26 cellular contexts compared by ENCODE assay signal in genomic region chr7:158120751-158121150, GRCh38.
A peak's percentile ranks its signal among the peaks of the same experiment; 100 is the strongest.
DNase-seq lines count a peak whose midpoint lies in the region; ATAC-seq and TF ChIP-seq lines count a peak whose summit lies in the region.
"Had no signal": no experiment of that assay in that cellular context is flagged by ENCODE, and none has a peak within 500 bp of the region (broad histone marks: within the 10 kb centered on the region; RNA-seq: fewer than 3 reads in every experiment).

No MANE protein-coding gene starts in this region.

- POLR2A ChIA-PET in activated naive CD8-positive, alpha-beta T cell treated with anti-CD3 and anti-CD28 coated beads, Interleukin-2, amount 10 ng/mL, durations not matched to agents 7 days and 5 days (lab: Charles Lee): no interaction called here

- no peak overlapping the region for H3K27ac Mint-ChIP-seq in activated naive CD8-positive, alpha-beta T cell treated with anti-CD3 and anti-CD28 coated beads, Interleukin-2, amount 10 ng/mL, durations not matched to agents 7 days and 5 days
- no peak overlapping the region for H3K27ac Mint-ChIP-seq in activated naive CD8-positive, alpha-beta T cell treated with anti-CD3 and anti-CD28 coated beads for 36 hours
- H3K27ac Mint-ChIP-seq: CD4-positive, alpha-beta memory T cell had no signal

- H3K4me3 Mint-ChIP-seq in activated naive CD8-positive, alpha-beta T cell treated with anti-CD3 and anti-CD28 coated beads, Interleukin-2, amount 10 ng/mL, durations not matched to agents 7 days and 5 days: no peak overlapping the region
- no peak overlapping the region for H3K4me3 Mint-ChIP-seq in activated naive CD8-positive, alpha-beta T cell treated with anti-CD3 and anti-CD28 coated beads for 36 hours
- H3K4me3 Mint-ChIP-seq: CD4-positive, alpha-beta memory T cell had no signal

- H3K36me3 ChIP-seq in left ventricle myocardium inferior (no peaks in the 10 kb centered on the region), upper lobe of right lung (no peaks in the 10 kb centered on the region)
- H3K36me3 ChIP-seq: BLaER1 treated with 17β-estradiol and CSF1 and Interleukin-3, amounts not matched to agents 10 nM and 100 nM; SJCRH30 had no signal

- H3K9me3 ChIP-seq in left ventricle myocardium inferior (replicated peaks): peaks cover 52% of the 10 kb centered on the region
- peaks cover 27% of the 10 kb centered on the region for H3K9me3 ChIP-seq in upper lobe of right lung

- no peak overlapping the region for H3K4me3 ChIP-seq in left ventricle myocardium inferior
- no peak overlapping the region for H3K4me3 ChIP-seq in upper lobe of right lung
- H3K4me3 ChIP-seq: BLaER1 treated with 17β-estradiol and CSF1 and Interleukin-3, amounts not matched to agents 10 nM and 100 nM; SJCRH30 had no signal

- H3K27me3 Mint-ChIP-seq in activated naive CD8-positive, alpha-beta T cell treated with anti-CD3 and anti-CD28 coated beads, Interleukin-2, amount 10 ng/mL, durations not matched to agents 7 days and 5 days: no peaks in the 10 kb centered on the region
- peaks cover 7% of the 10 kb centered on the region for H3K27me3 Mint-ChIP-seq in activated naive CD8-positive, alpha-beta T cell treated with anti-CD3 and anti-CD28 coated beads for 36 hours
- H3K27me3 Mint-ChIP-seq: CD4-positive, alpha-beta memory T cell had no signal

- H3K9me3 Mint-ChIP-seq in activated naive CD8-positive, alpha-beta T cell treated with anti-CD3 and anti-CD28 coated beads, Interleukin-2, amount 10 ng/mL, durations not matched to agents 7 days and 5 days: peaks cover 14% of the 10 kb centered on the region
- peaks cover 19% of the 10 kb centered on the region for H3K9me3 Mint-ChIP-seq in activated naive CD8-positive, alpha-beta T cell treated with anti-CD3 and anti-CD28 coated beads for 36 hours

- TF ChIP-seq CTCF in left ventricle myocardium inferior (IDR thresholded peaks at IDR 0.05; ENCODE audit: borderline replicate concordance): no peak
- TF ChIP-seq CTCF in upper lobe of right lung (IDR thresholded peaks at IDR 0.05): no peak

- no peak overlapping the region for H3K27ac ChIP-seq in left ventricle myocardium inferior (replicated peaks)
- H3K27ac ChIP-seq in upper lobe of right lung: no peak overlapping the region
- H3K27ac ChIP-seq: 22Rv1; BLaER1 treated with 17β-estradiol and CSF1 and Interleukin-3, amounts not matched to agents 10 nM and 100 nM; KMS-11; RWPE1; SJCRH30 had no signal

- intact Hi-C loops in left ventricle myocardium inferior (cut with micrococcal nuclease): no loop called here
- intact Hi-C loops in posterior vena cava (cut with DNase I): no loop called here
- intact Hi-C loops in upper lobe of right lung (cut with DNase I): no loop called here

- H3K36me3 Mint-ChIP-seq in activated naive CD8-positive, alpha-beta T cell treated with anti-CD3 and anti-CD28 coated beads, Interleukin-2, amount 10 ng/mL, durations not matched to agents 7 days and 5 days: no peaks in the 10 kb centered on the region
- peaks cover 2% of the 10 kb centered on the region for H3K36me3 Mint-ChIP-seq in activated naive CD8-positive, alpha-beta T cell treated with anti-CD3 and anti-CD28 coated beads for 36 hours

- peak; percentile 7 for DNase-seq in activated naive CD8-positive, alpha-beta T cell treated with anti-CD3 and anti-CD28 coated beads, Interleukin-2, amount 10 ng/mL, durations not matched to agents 7 days and 5 days
- no peak for DNase-seq in activated naive CD8-positive, alpha-beta T cell treated with anti-CD3 and anti-CD28 coated beads for 36 hours
- peak; percentile 52 for DNase-seq in left ventricle myocardium inferior
- DNase-seq in posterior vena cava (ENCODE audit: low spot score): peak; percentile 46
- DNase-seq in upper lobe of right lung: peak; percentile 43
- DNase-seq in NCI-H2196 (lab: John Stamatoyannopoulos, UW; ENCODE audit: unreplicated experiment): no peak
- DNase-seq in stimulated activated CD4-positive, alpha-beta T cell treated with anti-CD3 and anti-CD28 coated beads, Interleukin-4, amount 100 ng/mL, for 4 hours: no peak
- DNase-seq: Caco-2; CD4-positive, alpha-beta memory T cell; DMS 273 treated with DMSO at 0.1 percent for 48 hours; DND-41; IMR-90; NCI-H1092 treated with DMSO at 0.1 percent for 48 hours; NCI-H1436 treated with DMSO at 0.1 percent for 48 hours; NCI-H1930; NCI-H2227 treated with DMSO at 0.1 percent for 48 hours; NCI-H510A treated with DMSO at 0.1 percent for 48 hours; NCI-H748 treated with DMSO at 0.1 percent for 48 hours; NK-92 treated with Interleukin-12 subunit alpha and Interleukin-12 subunit beta, amount 100 ng/mL, for 24 hours; SJCRH30 had no signal

- H3K4me1 ChIP-seq in left ventricle myocardium inferior (no peaks in the 10 kb centered on the region), upper lobe of right lung (no peaks in the 10 kb centered on the region)
- H3K4me1 ChIP-seq: BLaER1 treated with 17β-estradiol and CSF1 and Interleukin-3, amounts not matched to agents 10 nM and 100 nM; Caco-2; SJCRH30 had no signal

- H3K27me3 ChIP-seq in left ventricle myocardium inferior (ENCODE audit: low read depth) (no peaks in the 10 kb centered on the region), upper lobe of right lung (no peaks in the 10 kb centered on the region)
- H3K27me3 ChIP-seq: BLaER1 treated with 17β-estradiol and CSF1 and Interleukin-3, amounts not matched to agents 10 nM and 100 nM; SJCRH30 had no signal

- ATAC-seq in activated naive CD8-positive, alpha-beta T cell treated with anti-CD3 and anti-CD28 coated beads, Interleukin-2, amount 10 ng/mL, durations not matched to agents 7 days and 5 days (ENCODE audit: low read depth): no peak
- ATAC-seq in upper lobe of right lung (peak; percentile 22), GM19397 (IDR thresholded peaks at IDR 0.05; ENCODE audit: unreplicated experiment) (no peak)
- ATAC-seq: HCT116 had no signal

- no peaks in the 10 kb centered on the region for H3K4me1 Mint-ChIP-seq in activated naive CD8-positive, alpha-beta T cell treated with anti-CD3 and anti-CD28 coated beads, Interleukin-2, amount 10 ng/mL, durations not matched to agents 7 days and 5 days
- no peaks in the 10 kb centered on the region for H3K4me1 Mint-ChIP-seq in activated naive CD8-positive, alpha-beta T cell treated with anti-CD3 and anti-CD28 coated beads for 36 hours
- H3K4me1 Mint-ChIP-seq: CD4-positive, alpha-beta memory T cell had no signal

Comparison
In these comparisons a context has a peak if more than half of its experiments do, and no peak if none do; other contexts are left out.
1. DNase-seq: peak in activated naive CD8-positive, alpha-beta T cell treated with anti-CD3 and anti-CD28 coated beads, Interleukin-2, amount 10 ng/mL, durations not matched to agents 7 days and 5 days (single experiment), left ventricle myocardium inferior (single experiment), posterior vena cava (single experiment) and upper lobe of right lung (single experiment); none in activated naive CD8-positive, alpha-beta T cell treated with anti-CD3 and anti-CD28 coated beads for 36 hours (single experiment), NCI-H2196 (single experiment) and stimulated activated CD4-positive, alpha-beta T cell treated with anti-CD3 and anti-CD28 coated beads, Interleukin-4, amount 100 ng/mL, for 4 hours (0 of 2).